ENCODE assay signal across 10 cellular contexts in genomic region chr10:80199828-80200227, GRCh38. TPM values are rescaled to one million over a fixed set of nuclear protein-coding genes. Genes with fewer than 3 reads are reported as not detected.
A peak's percentile ranks its signal among the peaks of the same experiment; 100 is the strongest.
DNase-seq lines count a peak whose midpoint lies in the region; ATAC-seq, FAIRE-seq and TF ChIP-seq lines count a peak whose summit lies in the region.
"Had no signal": no experiment of that assay in that cellular context is flagged by ENCODE, and none has a peak within 500 bp of the region (broad histone marks: within the 10 kb centered on the region; RNA-seq: fewer than 3 reads in every experiment).

No MANE protein-coding gene starts in this region.

- H3K4me1 ChIP-seq in right lobe of liver (peaks cover 2 to 76% (median 27%) of the 10 kb centered on the region in 4 donors), transverse colon (peaks cover 64 to 96% (median 90%) of the 10 kb centered on the region in 4 donors)

- peak; percentile 37 for TF ChIP-seq CTCF in bronchial epithelial cell (IDR thresholded peaks at IDR 0.05; ENCODE audit: insufficient read depth, low read length, severe bottlenecking)
- peak in 1 of 4 donors; percentile 8 for TF ChIP-seq CTCF in right lobe of liver (IDR thresholded peaks at IDR 0.05)
- TF ChIP-seq CTCF in transverse colon (IDR thresholded peaks at IDR 0.05) = peak; percentile 15 to 61 (median 46)

- no peak for ATAC-seq in activated CD4-positive, alpha-beta T cell treated with anti-CD3 and anti-CD28 coated beads for 36 hours
- ATAC-seq in right lobe of liver = peak in 2 of 4 donors; percentile 3
- ATAC-seq in GM18870 (IDR thresholded peaks at IDR 0.05; ENCODE audit: unreplicated experiment) = no peak

- no peaks in the 10 kb centered on the region for H3K27me3 ChIP-seq in bronchial epithelial cell (ENCODE audit: control insufficient read depth, insufficient read depth, low read length)
- H3K27me3 ChIP-seq in right lobe of liver = no peaks in the 10 kb centered on the region
- H3K27me3 ChIP-seq in transverse colon = no peaks in the 10 kb centered on the region

- H3K36me3 ChIP-seq in bronchial epithelial cell (ENCODE audit: control insufficient read depth, insufficient read depth, low read length) (peaks cover 8% of the 10 kb centered on the region), right lobe of liver (no peaks in the 10 kb centered on the region), transverse colon (no peaks in the 10 kb centered on the region)

- in situ Hi-C loops in transverse colon (cut with MboI; ENCODE audit: low pct_ligation_motif_present in 1 of 4, low pct_unique_long_range_greater_than_20kb in 1 of 4, low sequenced_read_pairs in 3 of 4) = loop anchor here in 2 of 4 donors (25.0 kb wide), 2 partner anchors 138 to 838 kb away; no protein-coding TSS in a partner anchor

- H3K4me3 ChIP-seq in bronchial epithelial cell (ENCODE audit: low read depth, low read length) = no peak overlapping the region
- H3K4me3 ChIP-seq in right lobe of liver = no peak overlapping the region
- no peak overlapping the region for H3K4me3 ChIP-seq in transverse colon

- no peaks in the 10 kb centered on the region for H3K9me3 ChIP-seq in right lobe of liver
- H3K9me3 ChIP-seq in transverse colon = no peaks in the 10 kb centered on the region

- H3K27ac Mint-ChIP-seq in activated CD4-positive, alpha-beta T cell treated with anti-CD3 and anti-CD28 coated beads for 36 hours = peak overlapping the region; percentile 51

- POLR2A ChIA-PET in activated CD4-positive, alpha-beta T cell treated with anti-CD3 and anti-CD28 coated beads for 36 hours (lab: Charles Lee) = interaction anchor here (0.7 kb wide), 1 partner anchor 300 kb away, joined by 3 read pairs; no protein-coding TSS in a partner anchor

- CTCF ChIA-PET in activated CD4-positive, alpha-beta T cell treated with anti-CD3 and anti-CD28 coated beads for 36 hours (lab: Charles Lee) = interaction anchor here (1.1 to 1.4 kb wide), 2 partner anchors 12 to 15 kb away, joined by 3 to 4 read pairs; no protein-coding TSS in a partner anchor

- H3K27ac ChIP-seq in right lobe of liver (peak overlapping the region; percentile 41 to 69 (median 43)), transverse colon (peak overlapping the region; percentile 99 to 100 (median 100))

- no peak for TF ChIP-seq EP300 in transverse colon (IDR thresholded peaks at IDR 0.05; ENCODE audit: low read depth)

- no peak for FAIRE-seq in bronchial epithelial cell (lab: Jason Lieb, UNC)

- 45% methylated on average over 8 of the region's 8 CpGs for WGBS in right lobe of liver (ENCODE audit: insufficient coverage, low coverage, low lambda C conversion rate, missing lambda C conversion rate)
- 40 to 66% methylated on average over 3 to 8 of the region's 8 CpGs for WGBS in transverse colon (ENCODE audit: low coverage in 1 of 2), 2 donors

- peaks cover 44% of the 10 kb centered on the region for H3K36me3 Mint-ChIP-seq in activated CD4-positive, alpha-beta T cell treated with anti-CD3 and anti-CD28 coated beads for 36 hours (ENCODE audit: low read depth)

- peaks cover 80% of the 10 kb centered on the region for H3K4me1 Mint-ChIP-seq in activated CD4-positive, alpha-beta T cell treated with anti-CD3 and anti-CD28 coated beads for 36 hours

- intact Hi-C loops in activated CD4-positive, alpha-beta T cell treated with anti-CD3 and anti-CD28 coated beads for 36 hours (cut with DNase I, micrococcal nuclease) = loop anchor here (5.0 kb wide), 2 partner anchors 207 to 252 kb away; partner anchors contain the start of genes PRXL2A (in 1 of the 2) and TSPAN14 (in 1 of the 2)
- intact Hi-C loops in right lobe of liver (cut with DNase I) (loop anchor here in 1 of 2 donors (10.0 kb wide), 1 partner anchor 45 kb away; no protein-coding TSS in a partner anchor), transverse colon (cut with DNase I; ENCODE audit: low total_unique reads) (no loop called here)

- TF ChIP-seq POLR2A in right lobe of liver (IDR thresholded peaks at IDR 0.05) (peak; percentile 47), transverse colon (IDR thresholded peaks at IDR 0.05) (peak; percentile 41)

- H3K4me3 Mint-ChIP-seq in activated CD4-positive, alpha-beta T cell treated with anti-CD3 and anti-CD28 coated beads for 36 hours = no peak overlapping the region

- DNase-seq in activated CD4-positive, alpha-beta T cell treated with anti-CD3 and anti-CD28 coated beads for 36 hours = no peak
- DNase-seq in activated CD4-positive, alpha-beta T cell treated with anti-CD3 and anti-CD28 coated beads, Interleukin-2, amount 50 U/mL, for 4 hours = no peak
- DNase-seq in bronchial epithelial cell (ENCODE audit: low read depth) (peak; percentile 78), right lobe of liver (no peak), transverse colon (peak; percentile 52)
- DNase-seq in activated CD4-positive, alpha-beta T cell treated with anti-CD3 and anti-CD28 coated beads, Interleukin-2, amount 50 U/mL, for 48 hours = no peak
- DNase-seq in activated CD4-positive, CD25-positive, alpha-beta regulatory T cell treated with anti-CD3 and anti-CD28 coated beads, Interleukin-2, amount 50 U/mL, for 72 hours = no peak
- DNase-seq: naive B cell, NCI-H2029 treated with DMSO at 0.1 percent for 48 hours had no signal

- H3K27me3 Mint-ChIP-seq in activated CD4-positive, alpha-beta T cell treated with anti-CD3 and anti-CD28 coated beads for 36 hours = no peaks in the 10 kb centered on the region
- H3K27me3 Mint-ChIP-seq: naive B cell had no signal

- H3K9me3 Mint-ChIP-seq in activated CD4-positive, alpha-beta T cell treated with anti-CD3 and anti-CD28 coated beads for 36 hours (ENCODE audit: low read depth) = no peaks in the 10 kb centered on the region
- H3K9me3 Mint-ChIP-seq: naive B cell had no signal

RNA-seq across cellular contexts. Expression of gene ANXA11, which starts 5.5 kb away (rescaled TPM):
- 100 to 1,000 TPM; 256 to 348 TPM for total RNA-seq in activated CD4-positive, alpha-beta T cell treated with anti-CD3 and anti-CD28 coated beads for 36 hours
- 22.1 and 31.7 TPM in 2 replicates for total RNA-seq in bronchial epithelial cell
- total RNA-seq in right lobe of liver = 100 to 1,000 TPM in 1 of 6 experiments, 10 to 100 TPM in 5; 41.7 to 100 (median 55.6) TPM
- 100 to 1,000 TPM; 134 to 247 (median 219) TPM for total RNA-seq in transverse colon

Comparison
In these comparisons a context has a peak if more than half of its experiments do, and no peak if none do; other contexts are left out.
1. DNase-seq: peak in bronchial epithelial cell (single experiment) and transverse colon (single experiment); none in activated CD4-positive, alpha-beta T cell treated with anti-CD3 and anti-CD28 coated beads for 36 hours (single experiment), activated CD4-positive, alpha-beta T cell treated with anti-CD3 and anti-CD28 coated beads, Interleukin-2, amount 50 U/mL, for 4 hours (0 of 2), right lobe of liver (0 of 3), activated CD4-positive, alpha-beta T cell treated with anti-CD3 and anti-CD28 coated beads, Interleukin-2, amount 50 U/mL, for 48 hours (0 of 2) and activated CD4-positive, CD25-positive, alpha-beta regulatory T cell treated with anti-CD3 and anti-CD28 coated beads, Interleukin-2, amount 50 U/mL, for 72 hours (single experiment).